Comparison of ENCODE assay signal across 9 cellular contexts in genomic region chr2:227462463-227462951, GRCh38. TPM values are rescaled to one million over a fixed set of nuclear protein-coding genes. Genes with fewer than 3 reads are reported as not detected.
DNase-seq lines count a peak whose midpoint lies in the region; ATAC-seq lines count a peak whose summit lies in the region.
"Had no signal": no experiment of that assay in that cellular context is flagged by ENCODE, and none has a peak within 500 bp of the region (broad histone marks: within the 10 kb centered on the region; RNA-seq: fewer than 3 reads in every experiment).

No MANE protein-coding gene starts in this region.

- ATAC-seq in activated CD4-positive, alpha-beta T cell treated with anti-CD3 and anti-CD28 coated beads for 36 hours: peak; percentile 43
- ATAC-seq in GM21786 (IDR thresholded peaks at IDR 0.05; ENCODE audit: unreplicated experiment) (peak; percentile 48), HG03571 (IDR thresholded peaks at IDR 0.05; ENCODE audit: unreplicated experiment) (peak; percentile 61)

- no peaks in the 10 kb centered on the region for H3K9me3 Mint-ChIP-seq in activated CD4-positive, alpha-beta T cell treated with anti-CD3 and anti-CD28 coated beads for 36 hours (ENCODE audit: low read depth)

- H2AFZ ChIP-seq in GM23248: no peak overlapping the region

- H3K4me2 ChIP-seq in GM23248 (ENCODE audit: unreplicated experiment): no peak overlapping the region

- no peaks in the 10 kb centered on the region for H3K36me3 ChIP-seq in GM23248 (ENCODE audit: low read depth)
- H3K36me3 ChIP-seq: ovary had no signal

- no peaks in the 10 kb centered on the region for H3K27me3 ChIP-seq in GM23248 (replicated peaks; ENCODE audit: insufficient read depth)
- H3K27me3 ChIP-seq: ovary had no signal

- H3K36me3 Mint-ChIP-seq in activated CD4-positive, alpha-beta T cell treated with anti-CD3 and anti-CD28 coated beads for 36 hours (ENCODE audit: low read depth): peaks cover 1% of the 10 kb centered on the region

- H3K4me1 Mint-ChIP-seq in activated CD4-positive, alpha-beta T cell treated with anti-CD3 and anti-CD28 coated beads for 36 hours: peaks cover 92% of the 10 kb centered on the region

- H3K4me3 Mint-ChIP-seq in activated CD4-positive, alpha-beta T cell treated with anti-CD3 and anti-CD28 coated beads for 36 hours: peak overlapping the region; percentile 61

- peak overlapping the region; percentile 95 for H3K27ac Mint-ChIP-seq in activated CD4-positive, alpha-beta T cell treated with anti-CD3 and anti-CD28 coated beads for 36 hours

- in situ Hi-C loops in GM23248 (cut with MboI): no loop called here

- H3K4me1 ChIP-seq in GM23248 (ENCODE audit: insufficient read depth): peaks cover 45% of the 10 kb centered on the region

- intact Hi-C loops in activated CD4-positive, alpha-beta T cell treated with anti-CD3 and anti-CD28 coated beads for 36 hours (cut with DNase I, micrococcal nuclease): loop anchor here (1.0 to 5.0 kb wide), 6 partner anchors 51 to 625 kb away; partner anchors contain the start of genes MFF (in 1 of the 2) and RHBDD1 (in 1 of the 2)

- peaks cover 35% of the 10 kb centered on the region for H3F3A ChIP-seq in GM23248 (ENCODE audit: insufficient read depth)

- H3K27me3 Mint-ChIP-seq in activated CD4-positive, alpha-beta T cell treated with anti-CD3 and anti-CD28 coated beads for 36 hours: no peaks in the 10 kb centered on the region

- H3K9ac ChIP-seq in GM23248: no peak overlapping the region

- POLR2A ChIA-PET in activated CD4-positive, alpha-beta T cell treated with anti-CD3 and anti-CD28 coated beads for 36 hours (lab: Charles Lee): interaction anchor here (1.6 kb wide), 1 partner anchor 11 kb away, joined by 7 read pairs; no protein-coding TSS in a partner anchor

- no peak overlapping the region for H3K4me3 ChIP-seq in GM23248
- H3K4me3 ChIP-seq: ovary had no signal

- H3K27ac ChIP-seq in GM23248: no peak overlapping the region
- H3K27ac ChIP-seq: ovary had no signal

- peak; percentile 74 for DNase-seq in activated CD4-positive, alpha-beta T cell treated with anti-CD3 and anti-CD28 coated beads for 36 hours
- no peak for DNase-seq in activated CD4-positive, alpha-beta T cell treated with anti-CD3 and anti-CD28 coated beads for 1 hour
- DNase-seq in stimulated activated CD4-positive, alpha-beta T cell treated with anti-CD3 and anti-CD28 coated beads, Interleukin-1b, Interleukin-23, amount 100 ng/mL, for 48 hours: peak; percentile 55
- no peak for DNase-seq in NCI-H510A (lab: John Stamatoyannopoulos, UW)
- no peak for DNase-seq in putamen (ENCODE audit: low spot score)
- no peak for DNase-seq in GM23248
- DNase-seq: ovary had no signal

- CTCF ChIA-PET in activated CD4-positive, alpha-beta T cell treated with anti-CD3 and anti-CD28 coated beads for 36 hours (lab: Charles Lee): interaction anchor here (1.0 to 1.4 kb wide), 4 partner anchors 9 to 57 kb away, joined by 3 to 9 read pairs (median 4); partner anchors contain the start of gene AGFG1

- H3K9me2 ChIP-seq in GM23248 (ENCODE audit: insufficient read depth): no peaks in the 10 kb centered on the region

- no peaks in the 10 kb centered on the region for H4K20me1 ChIP-seq in GM23248 (ENCODE audit: insufficient read depth)

- 91 to 93% methylated on average over 6 of the region's 6 CpGs for WGBS in GM23248 (ENCODE audit: low coverage in 1 of 2, low lambda C conversion rate in 2 of 2, missing lambda C conversion rate in 2 of 2), 2 experiments

- H3K9me3 ChIP-seq in GM23248 (ENCODE audit: low read depth): no peaks in the 10 kb centered on the region
- H3K9me3 ChIP-seq: ovary had no signal

- no peaks in the 10 kb centered on the region for H3K79me2 ChIP-seq in GM23248 (ENCODE audit: insufficient read depth)

RNA-seq across cellular contexts. Expression of gene AGFG1, which starts 9.4 kb away (rescaled TPM):
- 100 to 1,000 TPM; 158 to 214 TPM for total RNA-seq in activated CD4-positive, alpha-beta T cell treated with anti-CD3 and anti-CD28 coated beads for 36 hours
- total RNA-seq in GM23248 (2014; rRNA removed; shearing (Covaris generic)): 144 and 150 TPM in 2 replicates
- polyA plus RNA-seq in GM23248 (2016; fragmentation: Nextera tagmentation; extraction: Ambion mirVana): 14.0 and 16.5 TPM in 2 replicates

Comparison
In these comparisons a context has a peak if more than half of its experiments do, and no peak if none do; other contexts are left out.
1. DNase-seq: peak in activated CD4-positive, alpha-beta T cell treated with anti-CD3 and anti-CD28 coated beads for 36 hours (single experiment) and stimulated activated CD4-positive, alpha-beta T cell treated with anti-CD3 and anti-CD28 coated beads, Interleukin-1b, Interleukin-23, amount 100 ng/mL, for 48 hours (single experiment); none in activated CD4-positive, alpha-beta T cell treated with anti-CD3 and anti-CD28 coated beads for 1 hour (single experiment), NCI-H510A (single experiment), putamen (single experiment) and GM23248 (single experiment).
2. Peak in every context shown above with its lines, with median percentiles within 50 percentile points of each other: ATAC-seq.